In the genomic region with DNA sequence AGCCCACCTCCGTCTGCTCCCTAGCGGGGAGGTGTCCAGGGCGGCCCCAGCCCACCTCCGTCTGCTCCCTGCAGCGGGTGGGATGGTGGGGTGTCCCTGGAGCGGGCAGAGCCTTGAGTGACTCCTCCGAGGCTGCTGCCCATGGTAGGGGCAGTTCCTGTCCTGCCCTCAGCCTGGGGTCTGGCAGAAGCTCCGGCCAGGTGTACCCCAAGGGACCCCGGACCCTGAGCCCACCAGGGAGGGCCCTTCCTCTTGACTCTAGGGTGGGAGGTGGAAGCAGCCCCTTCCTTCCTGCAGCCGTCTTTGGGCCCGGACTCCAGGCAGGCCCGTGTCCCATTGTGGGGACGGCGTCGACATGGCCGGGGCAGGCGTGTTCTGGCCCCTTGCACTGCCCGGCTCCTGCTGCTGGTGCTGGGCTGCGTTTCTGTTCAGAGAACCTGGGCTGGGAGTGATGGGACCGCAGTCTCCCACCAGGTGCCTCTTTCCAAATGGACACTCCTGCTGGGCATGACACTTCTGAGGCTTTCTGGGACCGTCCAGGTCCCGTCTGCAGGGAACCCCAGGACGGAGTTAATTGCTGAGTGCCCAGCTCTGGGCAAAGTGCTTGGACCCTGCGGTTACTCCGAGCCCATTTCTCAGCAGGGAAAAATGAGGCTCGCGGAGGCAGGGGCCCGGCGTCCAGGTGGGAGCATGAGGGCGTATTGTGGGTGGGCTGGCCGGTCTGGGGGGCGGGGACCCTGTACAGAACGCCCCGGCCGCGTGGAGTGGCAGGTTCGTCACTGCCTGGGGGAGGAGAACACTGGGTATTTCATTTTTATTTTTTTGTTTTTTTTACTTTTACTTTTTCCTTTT, we compare ENCODE assay signal across 16 cellular contexts. TPM values are rescaled to one million over a fixed set of nuclear protein-coding genes. Genes with fewer than 3 reads are reported as not detected.
A peak's percentile ranks its signal among the peaks of the same experiment; 100 is the strongest.
DNase-seq lines count a peak whose midpoint lies in the region; ATAC-seq, FAIRE-seq and TF ChIP-seq lines count a peak whose summit lies in the region.
"Had no signal": no experiment of that assay in that cellular context is flagged by ENCODE, and none has a peak within 500 bp of the region (broad histone marks: within the 10 kb centered on the region; RNA-seq: fewer than 3 reads in every experiment).

No MANE protein-coding gene starts in this region.

- no peaks in the 10 kb centered on the region for H3K27me3 ChIP-seq in K562 (ENCODE audit: control insufficient read depth in 2 of 2, insufficient read depth in 2 of 2, low read length in 2 of 2)
- H3K27me3 ChIP-seq in MG63: no peaks in the 10 kb centered on the region
- H3K27me3 ChIP-seq: Peyer's patch had no signal

- H3K9me1 ChIP-seq in K562 (ENCODE audit: control insufficient read depth, insufficient read depth, low read length): peaks cover 6% of the 10 kb centered on the region

- intact Hi-C loops in K562 (cut with micrococcal nuclease): no loop called here

- TF ChIP-seq EP300 in K562 (IDR thresholded peaks at IDR 0.05; ENCODE audit: low read length): no peak

- H3K4me1 ChIP-seq in K562 (replicated peaks in 1 of 2; ENCODE audit: control insufficient read depth in 2 of 2, insufficient read depth in 2 of 2, low read length in 2 of 2): peaks cover 15 to 80% of the 10 kb centered on the region in 2 experiments

- peaks cover 10% of the 10 kb centered on the region for H3K36me3 Mint-ChIP-seq in mesothelial cell of epicardium

- no peak for DNase-seq in GM12892 (ENCODE audit: insufficient read length)
- no peak for DNase-seq in K562 (ENCODE audit: extremely low read depth in 1 of 4, low spot score in 3 of 4)
- no peak for DNase-seq in mesothelial cell of epicardium (ENCODE audit: low spot score in 2 of 2, unreplicated experiment in 2 of 2)
- DNase-seq in GM20000 (ENCODE audit: low spot score): no peak
- no peak for DNase-seq in MG63
- DNase-seq: DMS53, GM23248, NCI-H1694, NCI-H510A treated with DMSO at 0.1 percent for 48 hours, SHP77 treated with DMSO at 0.1 percent for 48 hours had no signal

- H3K4me2 ChIP-seq in K562 (ENCODE audit: insufficient read depth, low read length): no peak overlapping the region
- H3K4me2 ChIP-seq: KMS-11 had no signal

- H3K27ac Mint-ChIP-seq in mesothelial cell of epicardium: peak overlapping the region; percentile 92

- no peak overlapping the region for H2AFZ ChIP-seq in K562 (ENCODE audit: low read depth, low read length)
- H2AFZ ChIP-seq: GM23248 had no signal

- H3K9me3 Mint-ChIP-seq in mesothelial cell of epicardium: no peaks in the 10 kb centered on the region

- no TSS peak for BruUV-seq in K562 (replicated peaks; lab: Mats Ljungman, UMichigan)

- H4K20me1 ChIP-seq in K562 (replicated peaks; ENCODE audit: control insufficient read depth, insufficient read depth, low read length): peaks cover 24% of the 10 kb centered on the region

- H3K27ac ChIP-seq in K562 (ENCODE audit: extremely low read depth, low read depth, low read length): no peak overlapping the region
- H3K27ac ChIP-seq: GM23248, KMS-11 had no signal

- ATAC-seq in K562: no peak
- no peak for ATAC-seq in HG02938 (IDR thresholded peaks at IDR 0.05; ENCODE audit: unreplicated experiment)
- ATAC-seq: A549 had no signal

- TF ChIP-seq POLR2A in GM12892 (IDR thresholded peaks at IDR 0.05; ENCODE audit: low read depth, low read length) (0 out of 2 replicates have a peak, but pooled peaks have one; percentile 11), K562 (conservative IDR thresholded peaks at IDR 0.05) (no peak)

- peaks cover 54% of the 10 kb centered on the region; the same call in 2 of the 3 replicates for H3K36me3 ChIP-seq in K562 (ENCODE audit: control insufficient read depth, insufficient read depth, low read length)
- no peaks in the 10 kb centered on the region for H3K36me3 ChIP-seq in MG63
- H3K36me3 ChIP-seq: Peyer's patch had no signal

- FAIRE-seq in GM12892 (lab: Jason Lieb, UNC) (no peak), K562 (lab: Jason Lieb, UNC) (no peak)
- FAIRE-seq: A549, HTR-8/SVneo had no signal

- no peak overlapping the region for H3K4me3 Mint-ChIP-seq in mesothelial cell of epicardium

- CTCF ChIA-PET in K562 (lab: Yijun Ruan, JAX; ENCODE audit: low intra/inter-chr PET ratio): no interaction called here

- 0 out of 4 replicates have a peak overlapping the region, but pooled peaks of 1 of the 2 experiments have one; percentile 26 for H3K9ac ChIP-seq in K562 (ENCODE audit: insufficient read depth in 1 of 2, low read depth in 2 of 2, low read length in 2 of 2)
- H3K9ac ChIP-seq: GM23248, KMS-11 had no signal

- POLR2A ChIA-PET in K562 (lab: Yijun Ruan, JAX): no interaction called here

- H3K4me1 Mint-ChIP-seq in mesothelial cell of epicardium: peaks cover 20% of the 10 kb centered on the region

- no peaks in the 10 kb centered on the region for H3K9me3 ChIP-seq in K562 (replicated peaks; ENCODE audit: control insufficient read depth, insufficient read depth, low read depth, low read length)
- no peaks in the 10 kb centered on the region for H3K9me3 ChIP-seq in MG63
- H3K9me3 ChIP-seq: A549, Peyer's patch had no signal

- TF ChIP-seq RAD21 in K562 (CRISPR knock-in tag; conservative IDR thresholded peaks at IDR 0.05 in 1 of 2, IDR thresholded peaks at IDR 0.05 in 1 of 2): no peak

- WGBS in K562 (ENCODE audit: insufficient coverage, low coverage, missing lambda C conversion rate): 92% methylated on average over 33 of the region's 37 CpGs

- in situ Hi-C loops in K562 (cut with MboI): no loop called here

- no peak for TF ChIP-seq CTCF in K562 (IDR thresholded peaks at IDR 0.05 in 2 of 3, conservative IDR thresholded peaks at IDR 0.05 in 1 of 3; ENCODE audit: insufficient read depth in 2 of 3, low read depth in 1 of 3, low read length in 3 of 3)
- no peak for TF ChIP-seq CTCF in mesothelial cell of epicardium (IDR thresholded peaks at IDR 0.05; ENCODE audit: unreplicated experiment)
- TF ChIP-seq CTCF in GM20000 (IDR thresholded peaks at IDR 0.05; ENCODE audit: extremely low read depth, missing control alignments): no peak

- H3K4me3 ChIP-seq in K562 (no peak overlapping the region), MG63 (no peak overlapping the region)
- H3K4me3 ChIP-seq: A549, GM23248, Peyer's patch had no signal

- no peaks in the 10 kb centered on the region for H3K27me3 Mint-ChIP-seq in mesothelial cell of epicardium (ENCODE audit: low read depth)

- H3K79me2 ChIP-seq in K562 (ENCODE audit: control insufficient read depth, insufficient read depth, low read length): peaks cover 78% of the 10 kb centered on the region

RNA-seq across cellular contexts. Expression of a gene that starts 19.8 kb away (rescaled TPM):
- 20.7 TPM for polyA plus RNA-seq in GM12892 (2012; ENCODE audit: missing spikeins)
- 89.0 and 254 TPM in 2 replicates for total RNA-seq in K562 (2011; cell fraction: chromatin; rRNA removed; ENCODE audit: low replicate concordance)
- total RNA-seq in K562 (2011; cell fraction: nucleolus; rRNA removed): 180 and 206 TPM in 2 replicates
- total RNA-seq in K562 (2011; cell fraction: nucleoplasm; rRNA removed): 120 and 121 TPM in 2 replicates
- total RNA-seq in K562 (2014; rRNA removed) (55.2 and 62.0 TPM in 2 replicates), K562 (2014; rRNA removed; fragmentation: Illumina TruSeq; extraction: Trizol) (14.8 and 16.4 TPM in 2 replicates), K562 (2015; rRNA removed; fragmentation: Illumina TruSeq; extraction: Trizol) (39.0 and 41.3 TPM in 2 replicates), K562 (2021) (97.2 and 118 TPM in 2 replicates), mesothelial cell of epicardium (65.9 to 72.4 TPM (median 70.6 TPM) in 3 replicates)
- polyA plus RNA-seq in K562 (2011; rRNA removed) (27.9 and 44.1 TPM in 2 replicates), K562 (2014; fragmentation: Illumina TruSeq; extraction: Trizol) (31.2 and 62.4 TPM in 2 replicates), K562 (2014; fragmentation: Nextera tagmentation; extraction: Ambion mirVana) (1 to 10 TPM; 1.4 to 2.0 TPM), K562 (2014; rRNA removed) (31.0 and 46.7 TPM in 2 replicates)
- 43.2 and 88.8 TPM in 2 replicates for polyA plus RNA-seq in K562 (2011; cell fraction: cytosol; rRNA removed)
- polyA plus RNA-seq in K562 (2011; cell fraction: nucleus; rRNA removed): 58.8 and 128 TPM in 2 replicates
- polyA plus RNA-seq in K562 (2012): 49.0 and 52.3 TPM in 2 replicates
- polyA minus RNA-seq in K562 (2011; rRNA and poly(A)+ RNA removed): 36.2 and 53.3 TPM in 2 replicates
- 119 and 167 TPM in 2 replicates for polyA minus RNA-seq in K562 (2011; cell fraction: cytosol; rRNA and poly(A)+ RNA removed)
- polyA minus RNA-seq in K562 (2011; cell fraction: nucleus; rRNA and poly(A)+ RNA removed): 45.8 and 47.4 TPM in 2 replicates
- total RNA-seq in MG63 (2014; rRNA removed; shearing (Covaris generic); ENCODE audit: low replicate concordance): 1.0 and 6.6 TPM in 2 replicates

RNA-seq across cellular contexts. Expression of a gene that starts 28.5 kb away (rescaled TPM):
- polyA plus RNA-seq in GM12892 (2012; ENCODE audit: missing spikeins): 0.36 TPM
- total RNA-seq in K562 (2011; cell fraction: chromatin; rRNA removed; ENCODE audit: low replicate concordance): 13.9 and 50.0 TPM in 2 replicates
- total RNA-seq in K562 (2011; cell fraction: nucleolus; rRNA removed): 79.5 and 104 TPM in 2 replicates
- 29.6 and 30.1 TPM in 2 replicates for total RNA-seq in K562 (2011; cell fraction: nucleoplasm; rRNA removed)
- 19.3 and 26.7 TPM in 2 replicates for total RNA-seq in K562 (2014; rRNA removed)
- 0.80 and 1.1 TPM in 2 replicates for total RNA-seq in K562 (2014; rRNA removed; fragmentation: Illumina TruSeq; extraction: Trizol)
- 2.0 and 2.7 TPM in 2 replicates for total RNA-seq in K562 (2015; rRNA removed; fragmentation: Illumina TruSeq; extraction: Trizol)
- 36.2 and 39.4 TPM in 2 replicates for total RNA-seq in K562 (2021)
- polyA plus RNA-seq in K562 (2011; rRNA removed): 2.8 and 6.3 TPM in 2 replicates
- polyA plus RNA-seq in K562 (2011; cell fraction: cytosol; rRNA removed): 4.3 and 59.2 TPM in 2 replicates
- 36.4 and 172 TPM in 2 replicates for polyA plus RNA-seq in K562 (2011; cell fraction: nucleus; rRNA removed)
- 6.9 and 23.9 TPM in 2 replicates for polyA plus RNA-seq in K562 (2012)
- 0.37 and 2.7 TPM in 2 replicates for polyA plus RNA-seq in K562 (2014; fragmentation: Illumina TruSeq; extraction: Trizol)
- polyA plus RNA-seq in K562 (2014; fragmentation: Nextera tagmentation; extraction: Ambion mirVana): under 1 TPM; 0.55 to 0.75 TPM
- 17.3 and 26.8 TPM in 2 replicates for polyA plus RNA-seq in K562 (2014; rRNA removed)
- 0.30 and 1.8 TPM in 2 replicates for polyA minus RNA-seq in K562 (2011; rRNA and poly(A)+ RNA removed)
- 5.8 and 14.1 TPM in 2 replicates for polyA minus RNA-seq in K562 (2011; cell fraction: cytosol; rRNA and poly(A)+ RNA removed)
- polyA minus RNA-seq in K562 (2011; cell fraction: nucleus; rRNA and poly(A)+ RNA removed): 5.8 and 22.6 TPM in 2 replicates
- 1.0 to 1.5 TPM (median 1.1 TPM) in 3 replicates for total RNA-seq in mesothelial cell of epicardium
- not detected in 2 replicates for total RNA-seq in MG63 (2014; rRNA removed; shearing (Covaris generic); ENCODE audit: low replicate concordance)
- total RNA-seq: GM23248, MCF 10A, Peyer's patch had no signal
- polyA plus RNA-seq: GM23248 had no signal

RNA-seq across cellular contexts. Expression of a gene that starts 32.6 kb away (rescaled TPM):
- 25.0 TPM for polyA plus RNA-seq in GM12892 (2012; ENCODE audit: missing spikeins)
- 66.6 and 166 TPM in 2 replicates for total RNA-seq in K562 (2011; cell fraction: chromatin; rRNA removed; ENCODE audit: low replicate concordance)
- total RNA-seq in K562 (2011; cell fraction: nucleolus; rRNA removed): 109 and 113 TPM in 2 replicates
- 92.6 and 119 TPM in 2 replicates for total RNA-seq in K562 (2011; cell fraction: nucleoplasm; rRNA removed)
- total RNA-seq in K562 (2014; rRNA removed) (63.2 and 75.6 TPM in 2 replicates), K562 (2014; rRNA removed; fragmentation: Illumina TruSeq; extraction: Trizol) (21.4 and 26.2 TPM in 2 replicates), K562 (2015; rRNA removed; fragmentation: Illumina TruSeq; extraction: Trizol) (44.6 and 46.1 TPM in 2 replicates), K562 (2021) (133 and 138 TPM in 2 replicates), mesothelial cell of epicardium (47.4 to 50.5 TPM (median 49.5 TPM) in 3 replicates)
- polyA plus RNA-seq in K562 (2011; rRNA removed) (59.0 and 93.9 TPM in 2 replicates), K562 (2014; fragmentation: Illumina TruSeq; extraction: Trizol) (87.6 and 109 TPM in 2 replicates), K562 (2014; fragmentation: Nextera tagmentation; extraction: Ambion mirVana) (1 to 10 TPM; 3.2 to 5.6 TPM), K562 (2014; rRNA removed) (140 and 154 TPM in 2 replicates)
- 105 and 207 TPM in 2 replicates for polyA plus RNA-seq in K562 (2011; cell fraction: cytosol; rRNA removed)
- 149 and 223 TPM in 2 replicates for polyA plus RNA-seq in K562 (2011; cell fraction: nucleus; rRNA removed)
- 85.0 and 165 TPM in 2 replicates for polyA plus RNA-seq in K562 (2012)
- polyA minus RNA-seq in K562 (2011; rRNA and poly(A)+ RNA removed): 11.6 and 16.6 TPM in 2 replicates
- polyA minus RNA-seq in K562 (2011; cell fraction: cytosol; rRNA and poly(A)+ RNA removed): 30.8 and 60.9 TPM in 2 replicates
- polyA minus RNA-seq in K562 (2011; cell fraction: nucleus; rRNA and poly(A)+ RNA removed): 22.8 and 25.2 TPM in 2 replicates
- 6.4 and 9.5 TPM in 2 replicates for total RNA-seq in MG63 (2014; rRNA removed; shearing (Covaris generic); ENCODE audit: low replicate concordance)

RNA-seq across cellular contexts. Expression of a gene that starts 38.5 kb away (rescaled TPM):
- 14.6 TPM for polyA plus RNA-seq in GM12892 (2012; ENCODE audit: missing spikeins)
- total RNA-seq in K562 (2011; cell fraction: chromatin; rRNA removed; ENCODE audit: low replicate concordance): 32.2 and 119 TPM in 2 replicates
- 140 and 174 TPM in 2 replicates for total RNA-seq in K562 (2011; cell fraction: nucleolus; rRNA removed)
- 50.0 and 55.1 TPM in 2 replicates for total RNA-seq in K562 (2011; cell fraction: nucleoplasm; rRNA removed)
- total RNA-seq in K562 (2014; rRNA removed) (181 and 210 TPM in 2 replicates), K562 (2014; rRNA removed; fragmentation: Illumina TruSeq; extraction: Trizol) (13.0 and 15.5 TPM in 2 replicates), K562 (2015; rRNA removed; fragmentation: Illumina TruSeq; extraction: Trizol) (37.6 and 45.0 TPM in 2 replicates), K562 (2021) (128 and 134 TPM in 2 replicates), mesothelial cell of epicardium (59.3 to 65.2 TPM (median 59.4 TPM) in 3 replicates)
- polyA plus RNA-seq in K562 (2011; rRNA removed) (30.1 and 47.8 TPM in 2 replicates), K562 (2014; fragmentation: Illumina TruSeq; extraction: Trizol) (16.3 and 52.9 TPM in 2 replicates), K562 (2014; fragmentation: Nextera tagmentation; extraction: Ambion mirVana) (1 to 10 TPM in 1 of 2 experiments, under 1 TPM in 1; 0.65 to 1.1 TPM), K562 (2014; rRNA removed) (106 and 130 TPM in 2 replicates)
- polyA plus RNA-seq in K562 (2011; cell fraction: cytosol; rRNA removed): 62.1 and 244 TPM in 2 replicates
- 137 and 203 TPM in 2 replicates for polyA plus RNA-seq in K562 (2011; cell fraction: nucleus; rRNA removed)
- polyA plus RNA-seq in K562 (2012): 73.6 and 92.2 TPM in 2 replicates
- polyA minus RNA-seq in K562 (2011; rRNA and poly(A)+ RNA removed): 17.0 and 26.0 TPM in 2 replicates
- polyA minus RNA-seq in K562 (2011; cell fraction: cytosol; rRNA and poly(A)+ RNA removed): 90.0 and 91.8 TPM in 2 replicates
- polyA minus RNA-seq in K562 (2011; cell fraction: nucleus; rRNA and poly(A)+ RNA removed): 52.1 and 52.4 TPM in 2 replicates
- 37.8 and 61.8 TPM in 2 replicates for total RNA-seq in MG63 (2014; rRNA removed; shearing (Covaris generic); ENCODE audit: low replicate concordance)

RNA-seq across cellular contexts. Expression of a gene that starts 52.3 kb away (rescaled TPM):
- not detected for polyA plus RNA-seq in GM12892 (2012; ENCODE audit: missing spikeins)
- not detected in 2 replicates for total RNA-seq in K562 (2011; cell fraction: chromatin; rRNA removed; ENCODE audit: low replicate concordance)
- total RNA-seq in K562 (2011; cell fraction: nucleolus; rRNA removed): not detected in 2 replicates
- not detected in 2 replicates for total RNA-seq in K562 (2011; cell fraction: nucleoplasm; rRNA removed)
- total RNA-seq in K562 (2014; rRNA removed): not detected in 2 replicates
- not detected in 2 replicates for total RNA-seq in K562 (2014; rRNA removed; fragmentation: Illumina TruSeq; extraction: Trizol)
- total RNA-seq in K562 (2015; rRNA removed; fragmentation: Illumina TruSeq; extraction: Trizol): not detected in 2 replicates
- not detected in 2 replicates for total RNA-seq in K562 (2021)
- not detected in 2 replicates for polyA plus RNA-seq in K562 (2011; rRNA removed)
- not detected in 2 replicates for polyA plus RNA-seq in K562 (2011; cell fraction: cytosol; rRNA removed)
- polyA plus RNA-seq in K562 (2011; cell fraction: nucleus; rRNA removed): not detected in 2 replicates
- not detected in 2 replicates for polyA plus RNA-seq in K562 (2012)
- not detected in 2 replicates for polyA plus RNA-seq in K562 (2014; fragmentation: Illumina TruSeq; extraction: Trizol)
- polyA plus RNA-seq in K562 (2014; fragmentation: Nextera tagmentation; extraction: Ambion mirVana): not detected
- polyA plus RNA-seq in K562 (2014; rRNA removed): not detected in 2 replicates
- under 0.01 TPM in 2 replicates for polyA minus RNA-seq in K562 (2011; rRNA and poly(A)+ RNA removed)
- polyA minus RNA-seq in K562 (2011; cell fraction: cytosol; rRNA and poly(A)+ RNA removed): 667 TPM in 1 of 2 replicates, not detected in the other
- under 0.01 TPM in 1 of 2 replicates, not detected in the other for polyA minus RNA-seq in K562 (2011; cell fraction: nucleus; rRNA and poly(A)+ RNA removed)
- not detected in 3 replicates for total RNA-seq in mesothelial cell of epicardium
- not detected in 2 replicates for total RNA-seq in MG63 (2014; rRNA removed; shearing (Covaris generic); ENCODE audit: low replicate concordance)
- total RNA-seq: GM23248, MCF 10A, Peyer's patch had no signal
- polyA plus RNA-seq: A549, GM23248 had no signal
